In genomic region chr1:245948786-245949185, GRCh38 we compare ENCODE assay signal across 33 cellular contexts.
"Had no signal": no experiment of that assay in that cellular context is flagged by ENCODE, and none has a peak within 500 bp of the region (broad histone marks: within the 10 kb centered on the region; RNA-seq: fewer than 3 reads in every experiment).

No MANE protein-coding gene starts in this region.

- H3K27ac ChIP-seq: brain microvascular endothelial cell, coronary artery, dorsolateral prefrontal cortex, WERI-Rb-1 had no signal

- H3K27me3 Mint-ChIP-seq: activated B cell treated with CpG ODN at 0.5 μM for 24 hours; activated CD4-positive, alpha-beta memory T cell treated with anti-CD3 and anti-CD28 coated beads for 36 hours; activated CD4-positive, alpha-beta T cell treated with anti-CD3 and anti-CD28 coated beads for 36 hours; activated CD8-positive, alpha-beta memory T cell treated with anti-CD3 and anti-CD28 coated beads, Interleukin-2, amount 10 ng/mL, durations not matched to agents 7 days and 5 days; activated naive CD4-positive, alpha-beta T cell treated with anti-CD3 and anti-CD28 coated beads, Interleukin-2, amount 50 U/mL, for 24 hours; central memory CD8-positive, alpha-beta T cell; dendritic cell treated with granulocyte-macrophage colony-stimulating factor and Interleukin-4, amounts not matched to agents 40 ng/mL and 50 ng/mL, for 4 days; T-helper 17 cell had no signal

- H3K27ac Mint-ChIP-seq: activated B cell treated with CpG ODN at 0.5 μM for 24 hours; activated CD4-positive, alpha-beta memory T cell treated with anti-CD3 and anti-CD28 coated beads for 36 hours; activated CD4-positive, alpha-beta T cell treated with anti-CD3 and anti-CD28 coated beads for 36 hours; activated CD4-positive, alpha-beta T cell treated with anti-CD3 and anti-CD28 coated beads, Interleukin-2, amount 10 ng/mL, durations not matched to agents 24 days and 14 days; activated CD8-positive, alpha-beta memory T cell treated with anti-CD3 and anti-CD28 coated beads, Interleukin-2, amount 10 ng/mL, durations not matched to agents 7 days and 5 days; activated CD8-positive, alpha-beta T cell treated with anti-CD3 and anti-CD28 coated beads, Interleukin-2, amount 10 ng/mL, durations not matched to agents 7 days and 5 days; activated T-helper 1 cell treated with anti-CD3 and anti-CD28 coated beads, Interleukin-12 subunit alpha, Interleukin-12 subunit beta, Interleukin-2, Interleukin-4 antibody, amounts not matched to agents 30 ng/mL and 10 ng/mL and 1 ng/mL, durations not matched to agents 14 hours and 24 hours and 36 hours; activated T-helper 2 cell treated with anti-CD3 and anti-CD28 coated beads, Interferon-gamma antibody, Interleukin-2, Interleukin-4, amounts not matched to agents 10 μg/mL and 5 μg/mL and 100 μg/mL, durations not matched to agents 14 hours and 24 hours and 36 hours; dendritic cell treated with granulocyte-macrophage colony-stimulating factor and Interleukin-4, amounts not matched to agents 40 ng/mL and 50 ng/mL, for 4 days; endodermal cell; T-helper 17 cell; T-helper 2 cell treated with Interferon-gamma antibody and Interleukin-4, amounts not matched to agents 5 μg/mL and 100 μg/mL, for 36 hours had no signal

- H3K27me3 ChIP-seq: brain microvascular endothelial cell, dorsolateral prefrontal cortex had no signal

- DNase-seq: activated B cell treated with CpG ODN at 0.5 μM for 24 hours; activated CD4-positive, alpha-beta memory T cell treated with anti-CD3 and anti-CD28 coated beads for 36 hours; activated CD4-positive, alpha-beta T cell treated with anti-CD3 and anti-CD28 coated beads for 36 hours; activated CD4-positive, alpha-beta T cell treated with anti-CD3 and anti-CD28 coated beads, Interleukin-2, amount 10 ng/mL, durations not matched to agents 24 days and 14 days; activated CD4-positive, CD25-positive, alpha-beta regulatory T cell treated with anti-CD3 and anti-CD28 coated beads, Interleukin-2, amount 50 U/mL, for 72 hours; activated CD8-positive, alpha-beta memory T cell treated with anti-CD3 and anti-CD28 coated beads, Interleukin-2, amount 10 ng/mL, durations not matched to agents 7 days and 5 days; activated CD8-positive, alpha-beta memory T cell treated with anti-CD3 and anti-CD28 coated beads, Interleukin-2, amount 50 U/mL, for 4 hours; activated CD8-positive, alpha-beta T cell treated with anti-CD3 and anti-CD28 coated beads, Interleukin-2, amount 10 ng/mL, durations not matched to agents 7 days and 5 days; activated effector memory CD4-positive, alpha-beta T cell treated with anti-CD3 and anti-CD28 coated beads, Interleukin-2, amount 50 U/mL, for 16 hours; activated naive CD4-positive, alpha-beta T cell treated with anti-CD3 and anti-CD28 coated beads for 36 hours; activated T-cell treated with anti-CD3 and anti-CD28 coated beads, Interleukin-2, amount 50 U/mL, for 1 hour; activated T-cell treated with anti-CD3 and anti-CD28 coated beads, Interleukin-2, amount 50 U/mL, for 48 hours; amniotic stem cell; anterior cingulate cortex; brain microvascular endothelial cell; dorsolateral prefrontal cortex; effector memory CD4-positive, alpha-beta T cell; endodermal cell; head of caudate nucleus; T-helper 1 cell; T-helper 17 cell; T1000; WERI-Rb-1 had no signal

- FAIRE-seq: astrocyte, frontal cortex had no signal

- ATAC-seq: activated CD4-positive, alpha-beta T cell treated with anti-CD3 and anti-CD28 coated beads for 36 hours; activated CD8-positive, alpha-beta memory T cell treated with anti-CD3 and anti-CD28 coated beads, Interleukin-2, amount 10 ng/mL, durations not matched to agents 7 days and 5 days; activated CD8-positive, alpha-beta T cell treated with anti-CD3 and anti-CD28 coated beads, Interleukin-2, amount 10 ng/mL, durations not matched to agents 7 days and 5 days; esophagus mucosa; T-helper 17 cell had no signal

- H3K4me3 Mint-ChIP-seq: activated B cell treated with CpG ODN at 0.5 μM for 24 hours; activated CD4-positive, alpha-beta memory T cell treated with anti-CD3 and anti-CD28 coated beads for 36 hours; activated CD4-positive, alpha-beta T cell treated with anti-CD3 and anti-CD28 coated beads for 36 hours; activated CD4-positive, alpha-beta T cell treated with anti-CD3 and anti-CD28 coated beads, Interleukin-2, amount 10 ng/mL, durations not matched to agents 24 days and 14 days; activated CD8-positive, alpha-beta memory T cell treated with anti-CD3 and anti-CD28 coated beads, Interleukin-2, amount 10 ng/mL, durations not matched to agents 7 days and 5 days; activated CD8-positive, alpha-beta T cell treated with anti-CD3 and anti-CD28 coated beads, Interleukin-2, amount 10 ng/mL, durations not matched to agents 7 days and 5 days; activated naive CD4-positive, alpha-beta T cell treated with anti-CD3 and anti-CD28 coated beads for 36 hours; activated naive CD4-positive, alpha-beta T cell treated with anti-CD3 and anti-CD28 coated beads, Interleukin-2, amount 50 U/mL, for 24 hours; activated T-helper 1 cell treated with anti-CD3 and anti-CD28 coated beads, Interleukin-12 subunit alpha, Interleukin-12 subunit beta, Interleukin-2, Interleukin-4 antibody, amounts not matched to agents 30 ng/mL and 10 ng/mL and 1 ng/mL, durations not matched to agents 14 hours and 24 hours and 36 hours; central memory CD8-positive, alpha-beta T cell; dendritic cell treated with granulocyte-macrophage colony-stimulating factor and Interleukin-4, amounts not matched to agents 40 ng/mL and 50 ng/mL, for 4 days; endodermal cell; T-helper 17 cell; T-helper 2 cell treated with Interferon-gamma antibody and Interleukin-4, amounts not matched to agents 5 μg/mL and 100 μg/mL, for 36 hours had no signal

- H3K4me3 ChIP-seq: coronary artery, dorsolateral prefrontal cortex had no signal

- H3K36me3 ChIP-seq: brain microvascular endothelial cell, WERI-Rb-1 had no signal

- H3K9me3 Mint-ChIP-seq: activated naive CD4-positive, alpha-beta T cell treated with anti-CD3 and anti-CD28 coated beads, Interleukin-2, amount 50 U/mL, for 24 hours; central memory CD8-positive, alpha-beta T cell; dendritic cell treated with granulocyte-macrophage colony-stimulating factor and Interleukin-4, amounts not matched to agents 40 ng/mL and 50 ng/mL, for 4 days had no signal
